Comparison of ENCODE assay signal across 18 cellular contexts in genomic region chr6:25454141-25454540, GRCh38.
A peak's percentile ranks its signal among the peaks of the same experiment; 100 is the strongest.
DNase-seq lines count a peak whose midpoint lies in the region; ATAC-seq, FAIRE-seq and TF ChIP-seq lines count a peak whose summit lies in the region.
"Had no signal": no experiment of that assay in that cellular context is flagged by ENCODE, and none has a peak within 500 bp of the region (broad histone marks: within the 10 kb centered on the region; RNA-seq: fewer than 3 reads in every experiment).

No MANE protein-coding gene starts in this region.

- H4K91ac ChIP-seq in IMR-90 (ENCODE audit: insufficient read depth, low read depth, low read length) = no peak overlapping the region

- no peaks in the 10 kb centered on the region for H3K4me1 ChIP-seq in IMR-90 (ENCODE audit: control insufficient read depth, insufficient read depth, low read length)
- peaks cover 30% of the 10 kb centered on the region for H3K4me1 ChIP-seq in keratinocyte (ENCODE audit: control insufficient read depth, extremely low read depth, insufficient read depth, low read length)
- H3K4me1 ChIP-seq: SJSA1 had no signal

- H2BK5ac ChIP-seq in IMR-90 (ENCODE audit: low read depth, low read length, poor library complexity, severe bottlenecking) = no peak overlapping the region

- WGBS in IMR-90 (ENCODE audit: extremely low coverage in 2 of 2, insufficient read length in 1 of 2), 2 experiments = no CpG with 5 or more reads among the region's 1 CpG

- H3K79me2 ChIP-seq in keratinocyte (ENCODE audit: control insufficient read depth, insufficient read depth, low read length) = no peaks in the 10 kb centered on the region

- H3K27me3 Mint-ChIP-seq in CD14-positive monocyte (ENCODE audit: low read depth in 3 of 3) = no peaks in the 10 kb centered on the region

- TF ChIP-seq CTCF in CD14-positive monocyte (IDR thresholded peaks at IDR 0.05) (no peak), IMR-90 (conservative IDR thresholded peaks at IDR 0.05; ENCODE audit: low read depth, low read length) (no peak), choroid plexus epithelial cell (conservative IDR thresholded peaks at IDR 0.05; ENCODE audit: low read depth, low read length) (no peak), keratinocyte (optimal IDR thresholded peaks at IDR 0.05 in 1 of 3, IDR thresholded peaks at IDR 0.05 in 1 of 3, conservative IDR thresholded peaks at IDR 0.05 in 1 of 3; ENCODE audit: extremely low read depth in 1 of 3, insufficient read depth in 2 of 3, low read length in 3 of 3) (no peak)

- peaks cover 49% of the 10 kb centered on the region for H3K4me1 Mint-ChIP-seq in CD14-positive monocyte

- H3K9ac ChIP-seq in IMR-90 (ENCODE audit: low read depth, low read length) (no peak overlapping the region), keratinocyte (ENCODE audit: control insufficient read depth, extremely low read depth, insufficient read depth, low read length) (no peak overlapping the region)

- H3K27me3 ChIP-seq in IMR-90 (ENCODE audit: control insufficient read depth, insufficient read depth, low read length) (no peaks in the 10 kb centered on the region), keratinocyte (ENCODE audit: control insufficient read depth, extremely low read depth, insufficient read depth, low read length) (no peaks in the 10 kb centered on the region)
- H3K27me3 ChIP-seq: SJSA1 had no signal

- H3K9me3 Mint-ChIP-seq in CD14-positive monocyte = no peaks in the 10 kb centered on the region
- H3K9me3 Mint-ChIP-seq: H9 had no signal

- H3K56ac ChIP-seq in IMR-90 (ENCODE audit: extremely low read depth, insufficient read depth, low read length) = no peak overlapping the region

- no TSS peak for BruUV-seq in IMR-90 (replicated peaks; lab: Mats Ljungman, UMichigan)

- no peak overlapping the region for H2BK120ac ChIP-seq in IMR-90 (ENCODE audit: low read depth, low read length)

- CTCF ChIA-PET in IMR-90 (lab: Yijun Ruan, JAX) = no interaction called here

- intact Hi-C loops in CD14-positive monocyte (cut with micrococcal nuclease) (no loop called here), IMR-90 (cut with micrococcal nuclease) (no loop called here), posterior vena cava (cut with DNase I) (no loop called here)

- no peak overlapping the region for H3K14ac ChIP-seq in IMR-90 (replicated peaks; ENCODE audit: low read depth, low read length)

- dilution Hi-C loops in IMR-90 (cut with HindIII; ENCODE audit: low sequenced_read_pairs, unreplicated experiment) = no loop called here
- dilution Hi-C loops in keratinocyte (cut with MboI; ENCODE audit: extremely low pct_ligation_motif_present, low sequenced_read_pairs) = no loop called here

- DNase-seq in CD14-positive monocyte (ENCODE audit: low spot score) (no peak), IMR-90 (peak; percentile 6), choroid plexus epithelial cell (ENCODE audit: low read depth) (peak; percentile 42), keratinocyte (ENCODE audit: low read depth, low spot score) (no peak), posterior vena cava (ENCODE audit: low spot score) (no peak)
- DNase-seq: AML-193, DMS79 treated with DMSO at 0.1 percent for 48 hours, H9, NCI-H1417, NCI-H187, NCI-H2107, NCI-H345, NCI-H524 treated with DMSO at 0.1 percent for 48 hours had no signal

- no peaks in the 10 kb centered on the region for H3K79me1 ChIP-seq in IMR-90 (ENCODE audit: low read depth in 1 of 2, low read length in 2 of 2)

- ATAC-seq in IMR-90 (ENCODE audit: low read depth) (peak; percentile 64; the same call in 1 of the 2 replicates), GM18870 (IDR thresholded peaks at IDR 0.05; ENCODE audit: unreplicated experiment) (no peak), HG03196 (IDR thresholded peaks at IDR 0.05; ENCODE audit: unreplicated experiment) (no peak)
- ATAC-seq: K562 had no signal

- no peak overlapping the region for H2AK5ac ChIP-seq in IMR-90 (ENCODE audit: low read depth, low read length)

- H2AFZ ChIP-seq in IMR-90 (replicated peaks; ENCODE audit: low read length, poor library complexity) (no peak overlapping the region), keratinocyte (ENCODE audit: control insufficient read depth, low read length) (no peak overlapping the region)

- H2AK9ac ChIP-seq in IMR-90 (replicated peaks; ENCODE audit: low read depth, low read length, poor library complexity) = no peak overlapping the region

- H3K4ac ChIP-seq in IMR-90 (ENCODE audit: low read depth, low read length) = no peak overlapping the region

- H3K36me3 Mint-ChIP-seq in CD14-positive monocyte = peaks cover 8 to 9% of the 10 kb centered on the region in 2 donors

- H3K9me3 ChIP-seq in IMR-90 (ENCODE audit: control insufficient read depth, insufficient read depth, low read length) (no peaks in the 10 kb centered on the region), keratinocyte (ENCODE audit: control insufficient read depth, low read depth, low read length) (no peaks in the 10 kb centered on the region)
- H3K9me3 ChIP-seq: SJSA1 had no signal

- no peak for TF ChIP-seq POLR2A in IMR-90 (IDR thresholded peaks at IDR 0.05; ENCODE audit: low read depth, low read length)

- H3K27ac Mint-ChIP-seq in CD14-positive monocyte = peak overlapping the region in 4 of 7 donors; percentile 54 to 81 (median 67)
- H3K27ac Mint-ChIP-seq: H9 had no signal

- H4K8ac ChIP-seq in IMR-90 (ENCODE audit: low read depth in 2 of 2, low read length in 2 of 2) = no peak overlapping the region

- H3K4me3 ChIP-seq in IMR-90 (ENCODE audit: insufficient read depth, low read depth, low read length) (no peak overlapping the region), choroid plexus epithelial cell (ENCODE audit: low read depth, low read length) (no peak overlapping the region), keratinocyte (ENCODE audit: control insufficient read depth in 2 of 3, extremely low read depth in 1 of 3, insufficient read depth in 2 of 3, low read depth in 1 of 3, low read length in 3 of 3) (no peak overlapping the region)
- H3K4me3 ChIP-seq: K562, SJSA1 had no signal

- H3K36me3 ChIP-seq in IMR-90 (ENCODE audit: control insufficient read depth, insufficient read depth, low read length) (no peaks in the 10 kb centered on the region), keratinocyte (ENCODE audit: control insufficient read depth in 2 of 2, extremely low read depth in 1 of 2, insufficient read depth in 2 of 2, low read length in 2 of 2) (no peaks in the 10 kb centered on the region)
- H3K36me3 ChIP-seq: SJSA1 had no signal

- H3K9me1 ChIP-seq in IMR-90 (ENCODE audit: insufficient read depth, low read length) (no peaks in the 10 kb centered on the region), keratinocyte (ENCODE audit: control insufficient read depth, extremely low read depth, insufficient read depth, low read length) (no peaks in the 10 kb centered on the region)

- POLR2A ChIA-PET in IMR-90 (lab: Charles Lee; ENCODE audit: unreplicated experiment) = no interaction called here

- no peak for TF ChIP-seq RAD21 in IMR-90 (IDR thresholded peaks at IDR 0.05; ENCODE audit: low read length)

- H3K27ac ChIP-seq in IMR-90 (ENCODE audit: insufficient read depth, low read length) = no peak overlapping the region
- no peak overlapping the region for H3K27ac ChIP-seq in keratinocyte (ENCODE audit: control insufficient read depth, insufficient read depth, low read length)
- H3K27ac ChIP-seq: C4-2B, SJSA1 had no signal

- in situ Hi-C loops in IMR-90 (cut with MboI; ENCODE audit: low sequenced_read_pairs) = no loop called here

- no peak overlapping the region for H4K5ac ChIP-seq in IMR-90 (ENCODE audit: low read depth, low read length)

- no peak overlapping the region for H3K23ac ChIP-seq in IMR-90 (ENCODE audit: low read depth, low read length)

- peak; percentile 52 for FAIRE-seq in keratinocyte (lab: Jason Lieb, UNC)
- FAIRE-seq: K562 had no signal

- no peak overlapping the region for H2BK15ac ChIP-seq in IMR-90 (ENCODE audit: low read depth, low read length)

- no peak overlapping the region for H3K4me3 Mint-ChIP-seq in CD14-positive monocyte
- H3K4me3 Mint-ChIP-seq: H9 had no signal

- no peak overlapping the region for H3K4me2 ChIP-seq in IMR-90 (ENCODE audit: low read depth, low read length)
- H3K4me2 ChIP-seq in keratinocyte (ENCODE audit: control insufficient read depth, extremely low read depth, insufficient read depth, low read depth, low read length) = no peak overlapping the region

- no peak overlapping the region for H3K18ac ChIP-seq in IMR-90 (ENCODE audit: low read depth, low read length)

- H4K20me1 ChIP-seq in IMR-90 (ENCODE audit: insufficient read depth, low read length) (no peaks in the 10 kb centered on the region), keratinocyte (ENCODE audit: control insufficient read depth, extremely low read depth, insufficient read depth, low read length) (no peaks in the 10 kb centered on the region)

- H2BK20ac ChIP-seq in IMR-90 (ENCODE audit: low read depth, low read length) = no peak overlapping the region

TF ChIP-seq in IMR-90, 13 proteins besides CTCF, POLR2A, EP300 and RAD21:
- TF ChIP-seq USF2 (IDR thresholded peaks at IDR 0.05; ENCODE audit: low read depth, low read length) = no peak
- TF ChIP-seq CEBPB (IDR thresholded peaks at IDR 0.05; ENCODE audit: low read depth, low read length) = 0 out of 2 replicates have a peak, but pooled peaks have one; percentile 32
TF ChIP-seq in IMR-90: peak in this region for 1.

Comparison
In these comparisons a context has a peak if more than half of its experiments do, and no peak if none do; other contexts are left out.
1. DNase-seq: peak in IMR-90 (single experiment) and choroid plexus epithelial cell (single experiment); none in CD14-positive monocyte (single experiment), keratinocyte (single experiment) and posterior vena cava (single experiment).